In genomic region chr7:39971924-39972323, GRCh38 we compare ENCODE assay signal across 18 cellular contexts. TPM values are rescaled to one million over a fixed set of nuclear protein-coding genes. Genes with fewer than 3 reads are reported as not detected.
A peak's percentile ranks its signal among the peaks of the same experiment; 100 is the strongest.
DNase-seq lines count a peak whose midpoint lies in the region; ATAC-seq and TF ChIP-seq lines count a peak whose summit lies in the region.
"Had no signal": no experiment of that assay in that cellular context is flagged by ENCODE, and none has a peak within 500 bp of the region (broad histone marks: within the 10 kb centered on the region; RNA-seq: fewer than 3 reads in every experiment).

No MANE protein-coding gene starts in this region.

- H3K36me3 Mint-ChIP-seq in natural killer cell (no peaks in the 10 kb centered on the region), type B pancreatic cell (peaks cover 15% of the 10 kb centered on the region)
- H3K36me3 Mint-ChIP-seq in natural killer cell treated with Interleukin-12 subunit alpha and Interleukin-12 subunit beta and Interleukin-15 and Interleukin-18, amount 100 ng/mL, for 72 hours, result no peaks in the 10 kb centered on the region

- H3K27me3 Mint-ChIP-seq in natural killer cell (ENCODE audit: low read depth in 2 of 2) (no peaks in the 10 kb centered on the region), type B pancreatic cell (no peaks in the 10 kb centered on the region)
- H3K27me3 Mint-ChIP-seq in natural killer cell treated with Interleukin-12 subunit alpha and Interleukin-12 subunit beta and Interleukin-15 and Interleukin-18, amount 100 ng/mL, for 72 hours, result no peaks in the 10 kb centered on the region

- DNase-seq in natural killer cell (no peak), type B pancreatic cell (ENCODE audit: extremely low spot score, unreplicated experiment) (no peak), AG08395 (ENCODE audit: low spot score) (no peak), NK-92 (lab: John Stamatoyannopoulos, UW; ENCODE audit: unreplicated experiment) (no peak), NCI-H187 treated with DMSO at 0.1 percent for 48 hours (lab: John Stamatoyannopoulos, UW) (no peak)
- no peak for DNase-seq in natural killer cell treated with Interleukin-12 subunit alpha and Interleukin-12 subunit beta and Interleukin-15 and Interleukin-18, amount 100 ng/mL, for 72 hours (ENCODE audit: low spot score)
- DNase-seq: activated naive CD4-positive, alpha-beta T cell; COR-L47; GDM1; NCI-H1417; NCI-H226; stomach had no signal

- H3K4me3 Mint-ChIP-seq in natural killer cell (peak overlapping the region; percentile 39), type B pancreatic cell (no peak overlapping the region)
- H3K4me3 Mint-ChIP-seq in natural killer cell treated with Interleukin-12 subunit alpha and Interleukin-12 subunit beta and Interleukin-15 and Interleukin-18, amount 100 ng/mL, for 72 hours, result no peak overlapping the region
- H3K4me3 Mint-ChIP-seq: brain had no signal

- TF ChIP-seq CTCF in natural killer cell (IDR thresholded peaks at IDR 0.05) (no peak), type B pancreatic cell (conservative IDR thresholded peaks at IDR 0.05) (no peak)

- H3K9me3 Mint-ChIP-seq in natural killer cell (no peaks in the 10 kb centered on the region), type B pancreatic cell (peaks cover 6% of the 10 kb centered on the region)
- no peaks in the 10 kb centered on the region for H3K9me3 Mint-ChIP-seq in natural killer cell treated with Interleukin-12 subunit alpha and Interleukin-12 subunit beta and Interleukin-15 and Interleukin-18, amount 100 ng/mL, for 72 hours

- H3K4me1 Mint-ChIP-seq in natural killer cell, result peaks cover 73 to 75% of the 10 kb centered on the region in 2 donors
- H3K4me1 Mint-ChIP-seq in natural killer cell treated with Interleukin-12 subunit alpha and Interleukin-12 subunit beta and Interleukin-15 and Interleukin-18, amount 100 ng/mL, for 72 hours (ENCODE audit: low read depth in 2 of 2), result peaks cover 41 to 59% of the 10 kb centered on the region in 2 donors
- H3K4me1 Mint-ChIP-seq in type B pancreatic cell (ENCODE audit: unreplicated experiment), result peaks cover 11% of the 10 kb centered on the region

- ATAC-seq in natural killer cell (no peak), GM21737 (IDR thresholded peaks at IDR 0.05; ENCODE audit: unreplicated experiment) (peak; percentile 71), HG03565 (IDR thresholded peaks at IDR 0.05; ENCODE audit: unreplicated experiment) (peak; percentile 40)
- no peak for ATAC-seq in natural killer cell treated with Interleukin-12 subunit alpha and Interleukin-12 subunit beta and Interleukin-15 and Interleukin-18, amount 100 ng/mL, for 72 hours
- ATAC-seq: HCT116, K562, SK-N-SH treated with all-trans-retinoic acid at 6 μM for 48 hours had no signal

- intact Hi-C loops in natural killer cell (cut with micrococcal nuclease), result no loop called here

- H3K27ac Mint-ChIP-seq in natural killer cell (peak overlapping the region; percentile 14 to 60), type B pancreatic cell (peak overlapping the region; percentile 35)
- H3K27ac Mint-ChIP-seq in natural killer cell treated with Interleukin-12 subunit alpha and Interleukin-12 subunit beta and Interleukin-15 and Interleukin-18, amount 100 ng/mL, for 72 hours, result no peak overlapping the region
- H3K27ac Mint-ChIP-seq: brain had no signal

RNA-seq across cellular contexts. Expression of gene CDK13, which starts 21.9 kb away (rescaled TPM):
- 100 to 1,000 TPM; 149 to 179 (median 163) TPM for total RNA-seq in natural killer cell
- total RNA-seq in natural killer cell treated with Interleukin-12 subunit alpha and Interleukin-12 subunit beta and Interleukin-15 and Interleukin-18, amount 100 ng/mL, for 72 hours, result 10 to 100 TPM; 53.4 to 68.9 TPM
- total RNA-seq in type B pancreatic cell (ENCODE audit: low replicate concordance), result 49.3 and 57.6 TPM in 2 replicates

Comparison
In these comparisons a context has a peak if more than half of its experiments do, and no peak if none do; other contexts are left out.
1. H3K27ac Mint-ChIP-seq: peak in natural killer cell (2 of 2) and type B pancreatic cell (single experiment); none in natural killer cell treated with Interleukin-12 subunit alpha and Interleukin-12 subunit beta and Interleukin-15 and Interleukin-18, amount 100 ng/mL, for 72 hours (0 of 2).
2. ATAC-seq: peak in GM21737 (single experiment) and HG03565 (single experiment); none in natural killer cell (0 of 3) and natural killer cell treated with Interleukin-12 subunit alpha and Interleukin-12 subunit beta and Interleukin-15 and Interleukin-18, amount 100 ng/mL, for 72 hours (0 of 2).